ENCODE assay signal across 19 cellular contexts in the genomic region with DNA sequence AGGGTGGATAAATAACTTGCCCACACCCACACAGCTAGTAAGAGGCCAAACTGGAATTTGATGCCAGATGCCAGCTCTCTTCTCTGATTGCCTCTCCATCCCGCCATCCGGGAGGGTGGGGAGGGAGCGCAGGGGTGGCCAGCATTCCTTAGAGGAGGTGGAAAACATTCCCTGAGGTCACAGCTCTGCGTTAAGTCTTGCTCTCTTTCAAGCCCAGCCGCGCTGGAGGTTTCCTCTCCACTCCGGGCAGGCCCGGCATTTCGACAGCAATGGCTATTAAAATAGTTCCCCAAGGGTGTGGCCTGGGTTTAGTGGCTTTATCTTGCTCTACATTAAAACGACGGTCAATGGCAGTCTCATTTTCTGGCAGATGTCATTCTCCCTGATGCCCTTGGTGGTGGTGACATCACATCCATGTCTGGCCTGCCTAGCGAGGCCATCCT. TPM values are rescaled to one million over a fixed set of nuclear protein-coding genes. Genes with fewer than 3 reads are reported as not detected.
DNase-seq lines count a peak whose midpoint lies in the region; ATAC-seq and TF ChIP-seq lines count a peak whose summit lies in the region.
"Had no signal": no experiment of that assay in that cellular context is flagged by ENCODE, and none has a peak within 500 bp of the region (broad histone marks: within the 10 kb centered on the region; RNA-seq: fewer than 3 reads in every experiment).

No MANE protein-coding gene starts in this region.

- peak overlapping the region; percentile 41 for H3K27ac ChIP-seq in SJCRH30
- H3K27ac ChIP-seq in thyroid gland, result no peak overlapping the region
- H3K27ac ChIP-seq: pancreas, testis had no signal

- intact Hi-C loops in left cardiac atrium (cut with DNase I), result loop anchor here in 1 of 2 donors (5.0 kb wide), 1 partner anchor 56 kb away; no protein-coding TSS in a partner anchor
- intact Hi-C loops in sciatic nerve (cut with DNase I), result no loop called here
- intact Hi-C loops in thyroid gland (cut with DNase I), result no loop called here

- TF ChIP-seq CTCF in NB4 (IDR thresholded peaks at IDR 0.05; ENCODE audit: low read depth, low read length) (no peak), thyroid gland (IDR thresholded peaks at IDR 0.05) (no peak)

- H3K4me1 ChIP-seq in SJCRH30 (peaks cover 50% of the 10 kb centered on the region), thyroid gland (no peaks in the 10 kb centered on the region)
- H3K4me1 ChIP-seq: pancreas, testis had no signal

- ATAC-seq in left cardiac atrium, result peak; percentile 17 to 25
- ATAC-seq in sciatic nerve, result no peak
- no peak for ATAC-seq in HG02885 (IDR thresholded peaks at IDR 0.05; ENCODE audit: poor library complexity, unreplicated experiment)
- ATAC-seq: activated T-cell treated with anti-CD3 and anti-CD28 coated beads, Interleukin-2, amount 50 U/mL, for 72 hours; pancreas; PC-3 had no signal

- TF ChIP-seq POLR2A in NB4 (IDR thresholded peaks at IDR 0.05; ENCODE audit: extremely low read depth, insufficient read length), result no peak
- no peak for TF ChIP-seq POLR2A in thyroid gland (IDR thresholded peaks at IDR 0.05)

- H3K27me3 ChIP-seq in SJCRH30, result no peaks in the 10 kb centered on the region
- H3K27me3 ChIP-seq in thyroid gland, result no peaks in the 10 kb centered on the region
- H3K27me3 ChIP-seq: testis had no signal

- H3K4me3 ChIP-seq in NB4 (ENCODE audit: low read depth, low read length) (no peak overlapping the region), SJCRH30 (no peak overlapping the region), thyroid gland (replicated peaks in 1 of 3) (no peak overlapping the region)
- H3K4me3 ChIP-seq: pancreas, testis had no signal

- DNase-seq in NB4 (ENCODE audit: low read depth) (peak; percentile 27), SJCRH30 (peak; percentile 69 to 71), left cardiac atrium (no peak), sciatic nerve (ENCODE audit: low spot score) (peak; percentile 53), NCI-H345 treated with DMSO at 0.1 percent for 48 hours (lab: John Stamatoyannopoulos, UW; ENCODE audit: unreplicated experiment) (no peak), thyroid gland (no peak)
- no peak for DNase-seq in activated CD4-positive, alpha-beta T cell treated with anti-CD3 and anti-CD28 coated beads for 4 hours
- DNase-seq: activated CD4-positive, alpha-beta T cell treated with anti-CD3 and anti-CD28 coated beads, Interleukin-2, amount 50 U/mL, for 4 hours; activated T-cell treated with anti-CD3 and anti-CD28 coated beads, Interleukin-2, amount 50 U/mL, for 72 hours; H7; NCI-H1092 treated with DMSO at 0.1 percent for 48 hours; NCI-H2107; NCI-H526 treated with DMSO at 0.1 percent for 48 hours; PC-3; testis had no signal

- H3K36me3 ChIP-seq in SJCRH30 (no peaks in the 10 kb centered on the region), thyroid gland (no peaks in the 10 kb centered on the region)
- H3K36me3 ChIP-seq: pancreas had no signal

- WGBS in thyroid gland, 2 donors, result 51 to 68% methylated on average over 12 of the region's 12 CpGs

- H3K9me3 ChIP-seq in SJCRH30 (replicated peaks), result no peaks in the 10 kb centered on the region
- no peaks in the 10 kb centered on the region for H3K9me3 ChIP-seq in thyroid gland
- H3K9me3 ChIP-seq: pancreas, testis had no signal

RNA-seq across cellular contexts. Expression of a gene that starts 16.1 kb away (rescaled TPM):
- total RNA-seq in SJCRH30 (2014; rRNA removed; shearing (Covaris generic)), result 4.5 and 6.6 TPM in 2 replicates
- total RNA-seq in left cardiac atrium (10 to 100 TPM; 34.7 to 54.1 TPM), sciatic nerve (0.18 TPM), thyroid gland (not detected)
- total RNA-seq: activated T-cell treated with anti-CD3 and anti-CD28 coated beads, Interleukin-2, amount 50 U/mL, for 72 hours; fibroblast of villous mesenchyme; H7; mononuclear cell; PC-3 had no signal

Comparison
In these comparisons a context has a peak if more than half of its experiments do, and no peak if none do; other contexts are left out.
1. DNase-seq: peak in NB4 (single experiment), SJCRH30 (2 of 2) and sciatic nerve (single experiment); none in left cardiac atrium (single experiment), NCI-H345 treated with DMSO at 0.1 percent for 48 hours (single experiment), activated CD4-positive, alpha-beta T cell treated with anti-CD3 and anti-CD28 coated beads for 4 hours (0 of 2) and thyroid gland (0 of 2).
2. ATAC-seq: peak in left cardiac atrium (2 of 2); none in sciatic nerve (single experiment) and HG02885 (single experiment).